ENCODE assay signal across 21 cellular contexts in the genomic region with DNA sequence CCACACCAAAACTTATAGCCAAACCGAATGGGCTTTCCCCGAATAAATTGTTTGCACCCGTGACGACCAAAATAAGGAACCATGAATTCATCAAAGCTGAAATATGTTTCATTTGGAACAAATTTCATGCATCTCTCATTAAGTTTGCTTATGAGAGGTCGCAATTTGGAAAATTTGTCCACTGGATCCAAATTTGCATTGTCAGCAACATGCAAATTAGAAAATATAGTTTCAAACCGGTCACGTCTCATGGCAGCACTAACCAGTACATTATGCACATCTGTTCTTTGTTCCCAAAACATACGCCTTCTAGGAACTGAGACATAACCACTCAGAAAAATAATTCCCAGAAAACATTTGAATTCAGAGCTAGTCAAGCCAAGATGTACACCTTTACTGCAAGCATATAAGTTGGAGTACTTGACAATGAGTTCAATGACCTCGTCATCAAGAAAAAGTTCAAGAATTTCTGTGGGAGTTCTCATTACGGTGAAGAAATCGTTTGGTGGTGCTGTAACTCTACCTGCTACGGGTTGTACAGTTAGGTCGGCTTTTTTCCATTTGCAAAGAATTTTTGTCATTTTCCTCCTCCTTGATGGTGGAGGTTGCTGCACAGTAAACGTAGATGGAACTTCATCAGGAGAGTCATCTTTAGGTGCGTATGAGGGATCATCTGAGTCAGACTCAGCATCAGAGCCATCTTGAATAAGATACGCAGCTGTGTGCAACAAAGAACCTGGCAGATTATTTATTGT. TPM values are rescaled to one million over a fixed set of nuclear protein-coding genes. Genes with fewer than 3 reads are reported as not detected.
DNase-seq lines count a peak whose midpoint lies in the region; ATAC-seq, FAIRE-seq and TF ChIP-seq lines count a peak whose summit lies in the region.
"Had no signal": no experiment of that assay in that cellular context is flagged by ENCODE, and none has a peak within 500 bp of the region (broad histone marks: within the 10 kb centered on the region; RNA-seq: fewer than 3 reads in every experiment).

No MANE protein-coding gene starts in this region.

- H2BK120ac ChIP-seq in IMR-90 (ENCODE audit: low read depth, low read length): no peak overlapping the region

- H3K4me1 ChIP-seq in A549 (no peaks in the 10 kb centered on the region), IMR-90 (ENCODE audit: control insufficient read depth, insufficient read depth, low read length) (no peaks in the 10 kb centered on the region), K562 (replicated peaks in 1 of 2; ENCODE audit: control insufficient read depth in 2 of 2, insufficient read depth in 2 of 2, low read length in 2 of 2) (no peaks in the 10 kb centered on the region)
- H3K4me1 ChIP-seq: Caco-2 had no signal

- H2AK5ac ChIP-seq in IMR-90 (ENCODE audit: low read depth, low read length): no peak overlapping the region

- dilution Hi-C loops in IMR-90 (cut with HindIII; ENCODE audit: low sequenced_read_pairs, unreplicated experiment): no loop called here

- H3K36me3 ChIP-seq in IMR-90 (ENCODE audit: control insufficient read depth, insufficient read depth, low read length) (peaks cover 3% of the 10 kb centered on the region; the same call in 1 of the 2 replicates), K562 (ENCODE audit: control insufficient read depth, insufficient read depth, low read length) (peaks cover 39% of the 10 kb centered on the region; the same call in 2 of the 3 replicates)

- ATAC-seq in A549 (no peak), IMR-90 (ENCODE audit: low read depth) (no peak), K562 (no peak)
- ATAC-seq: CD8-positive, alpha-beta T cell had no signal

- H3K56ac ChIP-seq in IMR-90 (ENCODE audit: extremely low read depth, insufficient read depth, low read length): no peak overlapping the region

- peaks cover 3% of the 10 kb centered on the region; the same call in 1 of the 2 replicates for H4K20me1 ChIP-seq in IMR-90 (ENCODE audit: insufficient read depth, low read length)
- H4K20me1 ChIP-seq in K562 (replicated peaks; ENCODE audit: control insufficient read depth, insufficient read depth, low read length): peaks cover 15% of the 10 kb centered on the region

- no peaks in the 10 kb centered on the region for H3K9me1 ChIP-seq in IMR-90 (ENCODE audit: insufficient read depth, low read length)
- H3K9me1 ChIP-seq in K562 (ENCODE audit: control insufficient read depth, insufficient read depth, low read length): no peaks in the 10 kb centered on the region

- no peak for FAIRE-seq in A549 (lab: Jason Lieb, UNC)
- FAIRE-seq in K562 (lab: Jason Lieb, UNC): no peak
- FAIRE-seq: A204.1, D721Med, G401.6, GM12891, GM19239 had no signal

- WGBS in A549 (ENCODE audit: missing lambda C conversion rate): 92% methylated on average over 16 of the region's 16 CpGs
- 97% methylated on average over 7 of the region's 16 CpGs; no CpG with 5 or more reads in 1 of the 2 experiments for WGBS in IMR-90 (ENCODE audit: extremely low coverage in 2 of 2, insufficient read length in 1 of 2), 2 experiments
- 86% methylated on average over 16 of the region's 16 CpGs for WGBS in K562 (ENCODE audit: insufficient coverage, low coverage, missing lambda C conversion rate)

- CTCF ChIA-PET in A549 (lab: Yijun Ruan, JAX): interaction anchor here (0.9 to 13.0 kb wide), 4 partner anchors 20 to 859 kb away, joined by 3 to 154 read pairs (median 50); partner anchors contain the start of gene ERCC6
- CTCF ChIA-PET in IMR-90 (lab: Yijun Ruan, JAX): no interaction called here
- CTCF ChIA-PET in K562 (lab: Yijun Ruan, JAX; ENCODE audit: low intra/inter-chr PET ratio): interaction anchor here (1.0 kb wide), 1 partner anchor 631 kb away, joined by 3 read pairs; no protein-coding TSS in a partner anchor

- H3K9ac ChIP-seq in IMR-90 (ENCODE audit: low read depth, low read length): no peak overlapping the region
- H3K9ac ChIP-seq in K562 (ENCODE audit: insufficient read depth in 1 of 2, low read depth in 2 of 2, low read length in 2 of 2): no peak overlapping the region
- H3K9ac ChIP-seq: BLaER1 treated with 17β-estradiol and CSF1 and Interleukin-3, amounts not matched to agents 10 nM and 100 nM had no signal

- intact Hi-C loops in IMR-90 (cut with micrococcal nuclease): loop anchor here (10.0 kb wide), 2 partner anchors 352 to 962 kb away; no protein-coding TSS in a partner anchor
- intact Hi-C loops in K562 (cut with micrococcal nuclease): loop anchor here (10.0 kb wide), 1 partner anchor 772 kb away; no protein-coding TSS in a partner anchor

- H2AK9ac ChIP-seq in IMR-90 (replicated peaks; ENCODE audit: low read depth, low read length, poor library complexity): no peak overlapping the region

- no peak overlapping the region for H2BK15ac ChIP-seq in IMR-90 (ENCODE audit: low read depth, low read length)

- POLR2A ChIA-PET in A549 (lab: Yijun Ruan, JAX): no interaction called here
- POLR2A ChIA-PET in IMR-90 (lab: Charles Lee; ENCODE audit: unreplicated experiment): no interaction called here
- POLR2A ChIA-PET in K562 (lab: Yijun Ruan, JAX): interaction anchor here (1.0 to 1.1 kb wide), 2 partner anchors 9 to 117 kb away, joined by 3 read pairs; no protein-coding TSS in a partner anchor

- no peak overlapping the region for H2BK5ac ChIP-seq in IMR-90 (ENCODE audit: low read depth, low read length, poor library complexity, severe bottlenecking)

- H3K4me2 ChIP-seq in A549: no peak overlapping the region
- H3K4me2 ChIP-seq in IMR-90 (ENCODE audit: low read depth, low read length): no peak overlapping the region
- no peak overlapping the region for H3K4me2 ChIP-seq in K562 (ENCODE audit: insufficient read depth, low read length)
- H3K4me2 ChIP-seq: BLaER1 treated with 17β-estradiol and CSF1 and Interleukin-3, amounts not matched to agents 10 nM and 100 nM had no signal

- in situ Hi-C loops in IMR-90 (cut with MboI; ENCODE audit: low sequenced_read_pairs) (loop anchor here (5.0 to 25.0 kb wide), 3 partner anchors 104 to 954 kb away; no protein-coding TSS in a partner anchor), K562 (cut with MboI) (loop anchor here (5.0 to 10.0 kb wide), 3 partner anchors 104 to 862 kb away; no protein-coding TSS in a partner anchor)

- TF ChIP-seq CTCF in A549 (IDR thresholded peaks at IDR 0.05) (no peak), IMR-90 (conservative IDR thresholded peaks at IDR 0.05; ENCODE audit: low read depth, low read length) (no peak), K562 (IDR thresholded peaks at IDR 0.05 in 2 of 3, conservative IDR thresholded peaks at IDR 0.05 in 1 of 3; ENCODE audit: insufficient read depth in 2 of 3, low read depth in 1 of 3, low read length in 3 of 3) (no peak)

- no peak overlapping the region for H3K23ac ChIP-seq in IMR-90 (ENCODE audit: low read depth, low read length)

- TF ChIP-seq EP300 in A549 (IDR thresholded peaks at IDR 0.05): no peak
- TF ChIP-seq EP300 in K562 (IDR thresholded peaks at IDR 0.05; ENCODE audit: low read length): no peak

- H3K18ac ChIP-seq in IMR-90 (ENCODE audit: low read depth, low read length): no peak overlapping the region

- H3K79me2 ChIP-seq in K562 (ENCODE audit: control insufficient read depth, insufficient read depth, low read length): 0 out of 3 replicates have a peak, but pooled peaks cover 4% of the 10 kb centered on the region

- BruUV-seq in IMR-90 (replicated peaks; lab: Mats Ljungman, UMichigan): no TSS peak
- no TSS peak for BruUV-seq in K562 (replicated peaks; lab: Mats Ljungman, UMichigan)

- no peak overlapping the region for H3K4ac ChIP-seq in IMR-90 (ENCODE audit: low read depth, low read length)

- no peak for DNase-seq in A549 (ENCODE audit: low read depth in 1 of 2, low spot score in 1 of 2)
- no peak for DNase-seq in IMR-90
- DNase-seq in K562 (ENCODE audit: extremely low read depth in 1 of 4, low spot score in 3 of 4): no peak
- no peak for DNase-seq in LoVo (ENCODE audit: low spot score)
- DNase-seq in activated effector memory CD4-positive, alpha-beta T cell treated with Interleukin-2 at 50 U/mL for 16 hours: no peak
- DNase-seq in NCI-H1436 (lab: John Stamatoyannopoulos, UW): no peak
- DNase-seq: 8988T; AML-193; Caco-2; Calu3; CD4-positive, alpha-beta T cell; CD8-positive, alpha-beta T cell; DMS79 treated with DMSO at 0.1 percent for 48 hours; GF-D8 had no signal

- no peak overlapping the region for H3K27ac ChIP-seq in A549
- H3K27ac ChIP-seq in IMR-90 (ENCODE audit: insufficient read depth, low read length): no peak overlapping the region
- no peak overlapping the region for H3K27ac ChIP-seq in K562 (ENCODE audit: extremely low read depth, low read depth, low read length)
- H3K27ac ChIP-seq: BLaER1 treated with 17β-estradiol and CSF1 and Interleukin-3, amounts not matched to agents 10 nM and 100 nM; C4-2B had no signal

- H3K14ac ChIP-seq in IMR-90 (replicated peaks; ENCODE audit: low read depth, low read length): no peak overlapping the region

- H3K27me3 ChIP-seq in IMR-90 (ENCODE audit: control insufficient read depth, insufficient read depth, low read length) (no peaks in the 10 kb centered on the region), K562 (ENCODE audit: control insufficient read depth in 2 of 2, insufficient read depth in 2 of 2, low read length in 2 of 2) (no peaks in the 10 kb centered on the region)

- H3K4me3 ChIP-seq in A549 (no peak overlapping the region), IMR-90 (ENCODE audit: insufficient read depth, low read depth, low read length) (no peak overlapping the region), K562 (no peak overlapping the region)
- H3K4me3 ChIP-seq: BLaER1 treated with 17β-estradiol and CSF1 and Interleukin-3, amounts not matched to agents 10 nM and 100 nM had no signal

- no peak overlapping the region for H2AFZ ChIP-seq in IMR-90 (replicated peaks; ENCODE audit: low read length, poor library complexity)
- H2AFZ ChIP-seq in K562 (ENCODE audit: low read depth, low read length): no peak overlapping the region

- TF ChIP-seq RAD21 in A549 (conservative IDR thresholded peaks at IDR 0.05 in 1 of 2, IDR thresholded peaks at IDR 0.05 in 1 of 2) (no peak), IMR-90 (IDR thresholded peaks at IDR 0.05; ENCODE audit: low read length) (no peak), K562 (CRISPR knock-in tag; conservative IDR thresholded peaks at IDR 0.05 in 1 of 2, IDR thresholded peaks at IDR 0.05 in 1 of 2) (no peak)

- H4K5ac ChIP-seq in IMR-90 (ENCODE audit: low read depth, low read length): no peak overlapping the region

- TF ChIP-seq POLR2A in A549 (IDR thresholded peaks at IDR 0.05; ENCODE audit: low read length): no peak
- no peak for TF ChIP-seq POLR2A in IMR-90 (IDR thresholded peaks at IDR 0.05; ENCODE audit: low read depth, low read length)
- TF ChIP-seq POLR2A in K562 (conservative IDR thresholded peaks at IDR 0.05): no peak

- no peak overlapping the region for H4K91ac ChIP-seq in IMR-90 (ENCODE audit: insufficient read depth, low read depth, low read length)

- H3K79me1 ChIP-seq in IMR-90 (ENCODE audit: low read depth in 1 of 2, low read length in 2 of 2): no peaks in the 10 kb centered on the region; a peak in 2 of 4 replicates

- H2BK20ac ChIP-seq in IMR-90 (ENCODE audit: low read depth, low read length): no peak overlapping the region

- no peak overlapping the region for H4K8ac ChIP-seq in IMR-90 (ENCODE audit: low read depth in 2 of 2, low read length in 2 of 2)

- no peaks in the 10 kb centered on the region for H3K9me3 ChIP-seq in A549
- H3K9me3 ChIP-seq in IMR-90 (ENCODE audit: control insufficient read depth, insufficient read depth, low read length): no peaks in the 10 kb centered on the region
- H3K9me3 ChIP-seq in K562 (replicated peaks; ENCODE audit: control insufficient read depth, insufficient read depth, low read depth, low read length): no peaks in the 10 kb centered on the region
- H3K9me3 ChIP-seq: BLaER1 treated with 17β-estradiol and CSF1 and Interleukin-3, amounts not matched to agents 10 nM and 100 nM; Caco-2 had no signal

RNA-seq across cellular contexts. Expression of gene ERCC6, which starts 22.5 kb away (rescaled TPM):
- 8.8 and 9.4 TPM in 2 replicates for polyA plus RNA-seq in A549 (2011; rRNA removed)
- polyA plus RNA-seq in A549 (2012; cell fraction: cytosol; rRNA removed): 4.9 and 5.5 TPM in 2 replicates
- polyA plus RNA-seq in A549 (2012; cell fraction: nucleus; rRNA removed): 5.5 and 6.0 TPM in 2 replicates
- 5.5 to 5.8 TPM (median 5.6 TPM) in 3 replicates for polyA plus RNA-seq in A549 (2017; fragmentation: RNase III; extraction: RNeasy Plus Mini Kit Qiagen cat#74134 plus additional on column Dnase treatment)
- polyA minus RNA-seq in A549 (2011; rRNA and poly(A)+ RNA removed): 21.6 and 36.4 TPM in 2 replicates
- total RNA-seq in IMR-90 (2012; rRNA removed): 14.9 and 18.1 TPM in 2 replicates
- 7.2 and 7.3 TPM in 2 replicates for polyA plus RNA-seq in IMR-90 (2012; rRNA removed)
- polyA plus RNA-seq in IMR-90 (2012; cell fraction: cytosol; rRNA removed): 2.3 and 4.7 TPM in 2 replicates
- polyA plus RNA-seq in IMR-90 (2012; cell fraction: nucleus; rRNA removed; ENCODE audit: low replicate concordance): 7.2 and 11.8 TPM in 2 replicates
- total RNA-seq in K562 (2011; cell fraction: chromatin; rRNA removed; ENCODE audit: low replicate concordance): 50.8 and 74.2 TPM in 2 replicates
- 14.2 and 24.2 TPM in 2 replicates for total RNA-seq in K562 (2011; cell fraction: nucleolus; rRNA removed)
- total RNA-seq in K562 (2011; cell fraction: nucleoplasm; rRNA removed): 32.3 and 48.5 TPM in 2 replicates
- total RNA-seq in K562 (2014; rRNA removed): 7.1 and 7.8 TPM in 2 replicates
- 13.6 and 13.8 TPM in 2 replicates for total RNA-seq in K562 (2014; rRNA removed; fragmentation: Illumina TruSeq; extraction: Trizol)
- 11.5 and 11.8 TPM in 2 replicates for total RNA-seq in K562 (2015; rRNA removed; fragmentation: Illumina TruSeq; extraction: Trizol)
- total RNA-seq in K562 (2021): 15.7 and 17.3 TPM in 2 replicates
- polyA plus RNA-seq in K562 (2011; rRNA removed): 17.0 and 17.7 TPM in 2 replicates
- 8.1 and 8.6 TPM in 2 replicates for polyA plus RNA-seq in K562 (2011; cell fraction: cytosol; rRNA removed)
- polyA plus RNA-seq in K562 (2011; cell fraction: nucleus; rRNA removed): 24.5 and 34.1 TPM in 2 replicates
- 8.6 and 9.5 TPM in 2 replicates for polyA plus RNA-seq in K562 (2012)
- polyA plus RNA-seq in K562 (2014; fragmentation: Illumina TruSeq; extraction: Trizol): 9.1 and 11.6 TPM in 2 replicates
- polyA plus RNA-seq in K562 (2014; fragmentation: Nextera tagmentation; extraction: Ambion mirVana): 10 to 100 TPM in 1 of 2 experiments, 1 to 10 TPM in 1; 7.8 to 13.4 TPM
- polyA plus RNA-seq in K562 (2014; rRNA removed): 7.2 and 9.9 TPM in 2 replicates
- polyA minus RNA-seq in K562 (2011; rRNA and poly(A)+ RNA removed): 53.0 and 70.7 TPM in 2 replicates
- polyA minus RNA-seq in K562 (2011; cell fraction: cytosol; rRNA and poly(A)+ RNA removed): 11.6 and 12.3 TPM in 2 replicates
- 31.2 and 51.4 TPM in 2 replicates for polyA minus RNA-seq in K562 (2011; cell fraction: nucleus; rRNA and poly(A)+ RNA removed)

Comparison
In these comparisons a context has a peak if more than half of its experiments do, and no peak if none do; other contexts are left out.
1. Of the 35 proteins assayed by ChIP-seq in both K562 and A549: peak only in K562: none; only in A549: none; in both: MAFK; in neither: 34.